In the genomic region with DNA sequence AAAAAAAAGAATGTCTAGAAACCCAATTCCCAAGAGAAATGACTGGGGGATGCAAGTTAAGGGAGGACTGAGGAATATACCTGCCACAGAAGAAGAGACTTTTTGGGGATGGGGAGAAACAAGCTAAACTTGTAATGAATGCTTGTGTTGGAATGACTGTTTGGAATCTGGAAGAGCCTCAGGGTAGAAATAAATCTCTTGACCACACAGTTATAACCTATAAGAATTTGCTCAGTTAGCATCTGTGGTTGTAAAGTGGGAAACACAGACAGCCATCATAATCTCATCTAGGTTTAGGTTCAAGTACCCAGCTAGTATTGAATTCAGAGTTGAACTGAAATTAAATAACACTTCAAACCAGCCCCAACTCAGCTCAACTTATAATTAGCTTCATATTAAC, we compare ENCODE assay signal across 20 cellular contexts.
"Had no signal": no experiment of that assay in that cellular context is flagged by ENCODE, and none has a peak within 500 bp of the region (broad histone marks: within the 10 kb centered on the region; RNA-seq: fewer than 3 reads in every experiment).

No MANE protein-coding gene starts in this region.

- ATAC-seq: gastrocnemius medialis; left ventricle myocardium superior; lower lobe of right lung; naive thymus-derived CD8-positive, alpha-beta T cell; pancreas; sciatic nerve; stimulated activated effector memory CD8-positive, alpha-beta T cell treated with anti-CD3 and anti-CD28 coated beads, Interleukin-12 subunit alpha, Interleukin-12 subunit beta, amount 100 ng/mL, for 72 hours had no signal

- H3K4me1 ChIP-seq: gastrocnemius medialis, lower lobe of right lung, pancreas, right atrium auricular region, stomach, thyroid gland, vagina had no signal

- DNase-seq: dorsolateral prefrontal cortex; effector CD4-positive, alpha-beta T cell; gastrocnemius medialis; head of caudate nucleus; left ventricle myocardium superior; lower lobe of right lung; naive thymus-derived CD8-positive, alpha-beta T cell; nephron progenitor cell; nucleus accumbens; pancreas; stimulated activated CD4-positive, alpha-beta T cell treated with anti-CD3 and anti-CD28 coated beads, Interleukin-2, amount 100 ng/mL, for 24 hours; stimulated activated CD4-positive, alpha-beta T cell treated with anti-CD3 and anti-CD28 coated beads, Interleukin-4, amount 100 ng/mL, for 24 hours; stimulated activated naive CD4-positive, alpha-beta T cell treated with Interleukin-2 at 50 U/mL for 16 hours; stomach; thyroid gland had no signal

- FAIRE-seq: keratinocyte, pancreas had no signal

- H3K27me3 ChIP-seq: gastrocnemius medialis, pancreas, right atrium auricular region, stomach, thyroid gland, vagina had no signal

- H3K9me3 ChIP-seq: gastrocnemius medialis, lower lobe of right lung, pancreas, right atrium auricular region, stomach, thyroid gland, vagina had no signal

- H3K36me3 ChIP-seq: gastrocnemius medialis, lower lobe of right lung, pancreas, right atrium auricular region, stomach, thyroid gland, vagina had no signal

- H3K27ac ChIP-seq: dorsolateral prefrontal cortex, gastrocnemius medialis, lower lobe of right lung, pancreas, right atrium auricular region, stomach, thyroid gland, vagina had no signal

- H3K4me3 ChIP-seq: dorsolateral prefrontal cortex, gastrocnemius medialis, lower lobe of right lung, pancreas, right atrium auricular region, stomach, thyroid gland, vagina had no signal
